ENCODE assay signal across 9 cellular contexts in genomic region chr17:68318103-68318991, GRCh38. TPM values are rescaled to one million over a fixed set of nuclear protein-coding genes. Genes with fewer than 3 reads are reported as not detected.
DNase-seq lines count a peak whose midpoint lies in the region; TF ChIP-seq lines count a peak whose summit lies in the region.
"Had no signal": no experiment of that assay in that cellular context is flagged by ENCODE, and none has a peak within 500 bp of the region (broad histone marks: within the 10 kb centered on the region; RNA-seq: fewer than 3 reads in every experiment).

No MANE protein-coding gene starts in this region.

- H3K9ac ChIP-seq in colonic mucosa (ENCODE audit: low read depth in 2 of 2, low read length in 2 of 2) = no peak overlapping the region

- H4K20me1 ChIP-seq in osteoblast (ENCODE audit: insufficient read depth, low read length) = no peaks in the 10 kb centered on the region

- H3K4me2 ChIP-seq in osteoblast (ENCODE audit: insufficient read depth, low read length) = no peak overlapping the region

- H3K36me3 ChIP-seq in MG63 = no peaks in the 10 kb centered on the region
- H3K36me3 ChIP-seq in osteoblast (ENCODE audit: insufficient read depth, low read length) = no peaks in the 10 kb centered on the region
- no peaks in the 10 kb centered on the region for H3K36me3 ChIP-seq in colonic mucosa
- H3K36me3 ChIP-seq: heart right ventricle had no signal

- no peaks in the 10 kb centered on the region for H3K27me3 Mint-ChIP-seq in activated T-cell treated with anti-CD3 and anti-CD28 coated beads, Interleukin-2, amount 50 U/mL, for 24 hours

- in situ Hi-C loops in G401 (cut with HindIII; ENCODE audit: low sequenced_read_pairs) = no loop called here

- intact Hi-C loops in colonic mucosa (cut with DNase I) = no loop called here

- H3K4me1 ChIP-seq in osteoblast (ENCODE audit: insufficient read depth, low read length) (peaks cover 9% of the 10 kb centered on the region), colonic mucosa (no peaks in the 10 kb centered on the region)

- no peak overlapping the region for H3K27ac Mint-ChIP-seq in activated T-cell treated with anti-CD3 and anti-CD28 coated beads, Interleukin-2, amount 50 U/mL, for 24 hours

- TF ChIP-seq CTCF in osteoblast (IDR thresholded peaks at IDR 0.05; ENCODE audit: extremely low read depth, low read depth, low read length) = no peak
- no peak for TF ChIP-seq CTCF in colonic mucosa (IDR thresholded peaks at IDR 0.05)

- no peaks in the 10 kb centered on the region for H3K9me3 ChIP-seq in MG63
- no peaks in the 10 kb centered on the region for H3K9me3 ChIP-seq in osteoblast (ENCODE audit: low read depth, low read length)
- H3K9me3 ChIP-seq in colonic mucosa = no peaks in the 10 kb centered on the region
- H3K9me3 ChIP-seq: heart right ventricle had no signal

- peaks cover 33% of the 10 kb centered on the region for H3K4me1 Mint-ChIP-seq in activated T-cell treated with anti-CD3 and anti-CD28 coated beads, Interleukin-2, amount 50 U/mL, for 24 hours (ENCODE audit: low read depth)

- DNase-seq in G401 (ENCODE audit: low spot score) (peak; percentile 32), MG63 (peak; percentile 82), brain pericyte (ENCODE audit: low read depth, low spot score) (peak; percentile 32), osteoblast (ENCODE audit: insufficient read length, low spot score, missing footprints) (peak; percentile 85), HUDEP-2 (lab: John Stamatoyannopoulos, UW; ENCODE audit: unreplicated experiment in 76 of 76) (no peak), colonic mucosa (no peak), iPS-NIHi7 (ENCODE audit: extremely low spot score) (no peak)
- DNase-seq in activated T-cell treated with anti-CD3 and anti-CD28 coated beads, Interleukin-2, amount 50 U/mL, for 24 hours = no peak
- DNase-seq: heart right ventricle had no signal

- no peaks in the 10 kb centered on the region for H3K79me2 ChIP-seq in osteoblast (ENCODE audit: insufficient read depth, low read length)

- H2AFZ ChIP-seq in osteoblast (ENCODE audit: low read length) = no peak overlapping the region

- no peak overlapping the region for H3K4me3 Mint-ChIP-seq in activated T-cell treated with anti-CD3 and anti-CD28 coated beads, Interleukin-2, amount 50 U/mL, for 24 hours

- H3K27me3 ChIP-seq in MG63 (no peaks in the 10 kb centered on the region), osteoblast (ENCODE audit: insufficient read depth, low read length) (no peaks in the 10 kb centered on the region), colonic mucosa (no peaks in the 10 kb centered on the region)
- H3K27me3 ChIP-seq: heart right ventricle had no signal

- no peaks in the 10 kb centered on the region for H3K36me3 Mint-ChIP-seq in activated T-cell treated with anti-CD3 and anti-CD28 coated beads, Interleukin-2, amount 50 U/mL, for 24 hours (ENCODE audit: low read depth)

- H3K4me3 ChIP-seq in MG63 (no peak overlapping the region), osteoblast (ENCODE audit: insufficient read depth, low read length) (no peak overlapping the region), colonic mucosa (no peak overlapping the region)
- H3K4me3 ChIP-seq: heart right ventricle had no signal

- H3K9me3 Mint-ChIP-seq in activated T-cell treated with anti-CD3 and anti-CD28 coated beads, Interleukin-2, amount 50 U/mL, for 24 hours = no peaks in the 10 kb centered on the region

- H3K27ac ChIP-seq in osteoblast (ENCODE audit: low read depth, low read length) (peak overlapping the region; percentile 44), colonic mucosa (no peak overlapping the region)

RNA-seq across cellular contexts. Expression of gene ARSG, which starts 27.1 kb away (rescaled TPM):
- total RNA-seq in G401 (2014; rRNA removed; shearing (Covaris generic)) = 4.3 and 17.3 TPM in 2 replicates
- total RNA-seq in MG63 (2014; rRNA removed; shearing (Covaris generic); ENCODE audit: low replicate concordance) = 2.3 and 3.0 TPM in 2 replicates
- total RNA-seq in osteoblast = 7.6 and 7.7 TPM in 2 replicates
- under 1 TPM; 0.24 to 0.79 TPM for total RNA-seq in colonic mucosa

RNA-seq across cellular contexts. Expression of gene SLC16A6, which starts 27.4 kb away (rescaled TPM):
- total RNA-seq in G401 (2014; rRNA removed; shearing (Covaris generic)) = 0.31 and 0.37 TPM in 2 replicates
- 0.79 and 1.9 TPM in 2 replicates for total RNA-seq in MG63 (2014; rRNA removed; shearing (Covaris generic); ENCODE audit: low replicate concordance)
- total RNA-seq in osteoblast (1.4 and 3.8 TPM in 2 replicates), colonic mucosa (under 1 TPM; 0.15 to 0.19 TPM)

Comparison
In these comparisons a context has a peak if more than half of its experiments do, and no peak if none do; other contexts are left out.
1. DNase-seq: peak in G401 (single experiment), MG63 (single experiment), brain pericyte (single experiment) and osteoblast (single experiment); none in HUDEP-2 (0 of 76), activated T-cell treated with anti-CD3 and anti-CD28 coated beads, Interleukin-2, amount 50 U/mL, for 24 hours (single experiment), colonic mucosa (single experiment) and iPS-NIHi7 (single experiment).